5 cellular contexts compared by ENCODE assay signal in the genomic region with DNA sequence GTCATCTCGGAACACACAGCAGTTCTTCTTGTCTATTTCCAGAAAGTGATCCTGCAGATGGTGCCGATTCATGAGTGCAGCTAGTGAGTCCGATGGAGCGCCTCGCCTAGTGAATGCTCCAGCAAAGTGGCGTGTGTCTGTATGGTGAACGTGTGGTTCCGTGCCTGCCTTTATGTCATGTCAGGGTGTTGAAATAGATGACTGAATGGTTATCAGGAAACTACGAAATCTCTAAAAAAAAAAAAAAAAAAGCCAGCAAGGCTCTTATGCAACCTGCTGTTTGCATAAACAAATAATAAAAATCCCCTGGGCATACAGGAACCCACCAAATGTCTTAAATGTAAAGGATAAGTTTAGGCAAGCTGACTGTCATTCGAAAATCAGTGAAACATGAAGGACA. TPM values are rescaled to one million over a fixed set of nuclear protein-coding genes. Genes with fewer than 3 reads are reported as not detected.
"Had no signal": no experiment of that assay in that cellular context is flagged by ENCODE, and none has a peak within 500 bp of the region (broad histone marks: within the 10 kb centered on the region; RNA-seq: fewer than 3 reads in every experiment).

A gene (minus strand): TSS at position 146 of the 400 bp plus-strand sequence. CDS start 74 bp downstream, at position 72.

RNA-seq across cellular contexts. Expression of the gene that starts here (rescaled TPM):
- total RNA-seq: activated CD8-positive, alpha-beta memory T cell treated with anti-CD3 and anti-CD28 coated beads for 36 hours; activated naive CD8-positive, alpha-beta T cell treated with anti-CD3 and anti-CD28 coated beads for 36 hours; progenitor cell of endocrine pancreas; right atrium auricular region; transverse colon had no signal
